ENCODE assay signal across 8 cellular contexts in the genomic region with DNA sequence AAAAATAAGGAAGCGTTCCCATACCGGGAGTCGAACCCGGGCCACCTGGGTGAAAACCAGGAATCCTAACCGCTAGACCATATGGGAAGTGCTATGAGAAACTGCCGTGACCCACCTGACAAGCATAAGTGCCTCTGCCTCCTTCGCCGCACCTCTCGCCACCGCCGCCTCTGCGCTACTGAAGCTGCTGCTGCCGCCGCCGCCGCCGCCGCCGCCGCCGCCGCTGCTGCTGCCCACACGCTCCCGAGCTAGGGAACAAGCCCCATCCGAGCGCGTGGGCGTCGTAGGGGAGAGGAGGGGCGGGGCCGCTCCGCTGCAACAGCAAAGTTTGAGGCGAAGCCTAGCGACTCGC. TPM values are rescaled to one million over a fixed set of nuclear protein-coding genes. Genes with fewer than 3 reads are reported as not detected.
DNase-seq lines count a peak whose midpoint lies in the region; ATAC-seq and TF ChIP-seq lines count a peak whose summit lies in the region.

No MANE protein-coding gene starts in this region.

- ATAC-seq in CD4-positive, alpha-beta T cell (ENCODE audit: poor library complexity), result peak; percentile 66
- peak; percentile 21 for ATAC-seq in GM19467 (IDR thresholded peaks at IDR 0.05; ENCODE audit: unreplicated experiment)
- ATAC-seq in stimulated activated effector memory CD8-positive, alpha-beta T cell treated with anti-CD3 and anti-CD28 coated beads, Interleukin-12 subunit alpha, Interleukin-12 subunit beta, amount 100 ng/mL, for 72 hours, result peak; percentile 72

- H3K9me2 ChIP-seq in OCI-LY1 (ENCODE audit: low read depth, low read length), result no peaks in the 10 kb centered on the region

- H4K20me1 ChIP-seq in OCI-LY1 (ENCODE audit: insufficient read depth, low read length), result no peaks in the 10 kb centered on the region

- H3K36me3 ChIP-seq in OCI-LY1 (ENCODE audit: insufficient read depth, low read length) (peaks cover 14% of the 10 kb centered on the region; the same call in 1 of the 2 replicates), muscle layer of duodenum (ENCODE audit: control insufficient read depth in 1 of 2, insufficient read depth in 2 of 2, low read length in 2 of 2) (peaks cover 0 to 33% of the 10 kb centered on the region in 2 donors)

- no peaks in the 10 kb centered on the region for H3K9me3 ChIP-seq in CD4-positive, alpha-beta T cell (ENCODE audit: control insufficient read depth, low read length)
- no peaks in the 10 kb centered on the region for H3K9me3 ChIP-seq in OCI-LY1 (ENCODE audit: low read length)
- H3K9me3 ChIP-seq in muscle layer of duodenum (ENCODE audit: control insufficient read depth in 1 of 2, low read length in 2 of 2), result no peaks in the 10 kb centered on the region

- TF ChIP-seq POLR2A in erythroblast (IDR thresholded peaks at IDR 0.05; ENCODE audit: low read length), result no peak

- TF ChIP-seq CTCF in CD4-positive, alpha-beta T cell (IDR thresholded peaks at IDR 0.05), result no peak
- no peak for TF ChIP-seq CTCF in OCI-LY1 (IDR thresholded peaks at IDR 0.05; ENCODE audit: low read length)

- H3K4me1 ChIP-seq in OCI-LY1 (ENCODE audit: insufficient read depth, low read length, severe bottlenecking) (peaks cover 56% of the 10 kb centered on the region), muscle layer of duodenum (ENCODE audit: control insufficient read depth in 1 of 2, insufficient read depth in 2 of 2, low read length in 2 of 2) (peaks cover 31 to 65% of the 10 kb centered on the region in 2 donors)

- peak overlapping the region; percentile 86 for H3K27ac ChIP-seq in CD4-positive, alpha-beta T cell (ENCODE audit: low read depth, low read length)
- peak overlapping the region; percentile 90 for H3K27ac ChIP-seq in OCI-LY1 (ENCODE audit: low read depth, low read length, poor library complexity, severe bottlenecking)
- H3K27ac ChIP-seq in muscle layer of duodenum (ENCODE audit: low read length), result peak overlapping the region; percentile 99

- H2AFZ ChIP-seq in OCI-LY1 (ENCODE audit: low read length), result no peak overlapping the region

- H3K4me3 ChIP-seq in OCI-LY1 (ENCODE audit: low read depth, low read length, poor library complexity, severe bottlenecking), result peak overlapping the region; percentile 79
- H3K4me3 ChIP-seq in muscle layer of duodenum (ENCODE audit: low read depth in 1 of 2, low read length in 2 of 2), result peak overlapping the region; percentile 71 to 88

- H3K9ac ChIP-seq in OCI-LY1 (ENCODE audit: low read length), result peak overlapping the region; percentile 92

- H3K9me3 Mint-ChIP-seq in CD4-positive, alpha-beta T cell, result no peaks in the 10 kb centered on the region
- H3K9me3 Mint-ChIP-seq in activated T-cell treated with anti-CD3 and anti-CD28 coated beads, Interleukin-2, amount 50 U/mL, for 24 hours, result no peaks in the 10 kb centered on the region
- H3K9me3 Mint-ChIP-seq in stimulated activated effector memory CD8-positive, alpha-beta T cell treated with anti-CD3 and anti-CD28 coated beads, Interleukin-12 subunit alpha, Interleukin-12 subunit beta, amount 100 ng/mL, for 72 hours, result no peaks in the 10 kb centered on the region

- H3K27me3 Mint-ChIP-seq in CD4-positive, alpha-beta T cell, result peaks cover 14% of the 10 kb centered on the region
- no peaks in the 10 kb centered on the region for H3K27me3 Mint-ChIP-seq in activated T-cell treated with anti-CD3 and anti-CD28 coated beads, Interleukin-2, amount 50 U/mL, for 24 hours

- CTCF ChIA-PET in CD4-positive, alpha-beta T cell (lab: Charles Lee), result interaction anchor here (0.6 to 2.9 kb wide), 7 partner anchors 35 to 465 kb away, joined by 3 to 13 read pairs (median 3); a partner anchor contains a TSS

- peaks cover 28% of the 10 kb centered on the region; the same call in 1 of the 2 replicates for H3K79me2 ChIP-seq in OCI-LY1 (ENCODE audit: insufficient read depth, low read length)

- intact Hi-C loops in CD4-positive, alpha-beta T cell (cut with DNase I, micrococcal nuclease), result loop anchor here (2.0 to 10.0 kb wide), 7 partner anchors 42 to 1212 kb away; a partner anchor contains a TSS

- no peaks in the 10 kb centered on the region for H3K27me3 ChIP-seq in CD4-positive, alpha-beta T cell (ENCODE audit: control insufficient read depth, insufficient read depth, low read length)
- no peaks in the 10 kb centered on the region for H3K27me3 ChIP-seq in OCI-LY1 (ENCODE audit: insufficient read depth, low read length)
- no peaks in the 10 kb centered on the region for H3K27me3 ChIP-seq in muscle layer of duodenum (ENCODE audit: low read depth, low read length)

- peak; percentile 71 to 83 (median 78) for DNase-seq in CD4-positive, alpha-beta T cell
- DNase-seq in HK-2 (ENCODE audit: unreplicated experiment) (peak; percentile 63), erythroblast (lab: John Stamatoyannopoulos, UW) (peak; percentile 93 to 95)
- peak; percentile 91 for DNase-seq in activated T-cell treated with anti-CD3 and anti-CD28 coated beads, Interleukin-2, amount 50 U/mL, for 24 hours
- DNase-seq in stimulated activated effector memory CD8-positive, alpha-beta T cell treated with anti-CD3 and anti-CD28 coated beads, Interleukin-12 subunit alpha, Interleukin-12 subunit beta, amount 100 ng/mL, for 72 hours (ENCODE audit: low spot score in 2 of 2), result peak in 1 of 2 donors; percentile 91

- peak overlapping the region; percentile 95 for H3K4me3 Mint-ChIP-seq in CD4-positive, alpha-beta T cell
- H3K4me3 Mint-ChIP-seq in activated T-cell treated with anti-CD3 and anti-CD28 coated beads, Interleukin-2, amount 50 U/mL, for 24 hours, result peak overlapping the region; percentile 100
- peak overlapping the region; percentile 100 for H3K4me3 Mint-ChIP-seq in stimulated activated effector memory CD8-positive, alpha-beta T cell treated with anti-CD3 and anti-CD28 coated beads, Interleukin-12 subunit alpha, Interleukin-12 subunit beta, amount 100 ng/mL, for 72 hours

- H3F3A ChIP-seq in OCI-LY1 (ENCODE audit: insufficient read depth, low read length), result no peaks in the 10 kb centered on the region

- peaks cover 67% of the 10 kb centered on the region for H3K4me1 Mint-ChIP-seq in CD4-positive, alpha-beta T cell (ENCODE audit: low read depth)
- peaks cover 63% of the 10 kb centered on the region for H3K4me1 Mint-ChIP-seq in activated T-cell treated with anti-CD3 and anti-CD28 coated beads, Interleukin-2, amount 50 U/mL, for 24 hours (ENCODE audit: low read depth)
- H3K4me1 Mint-ChIP-seq in stimulated activated effector memory CD8-positive, alpha-beta T cell treated with anti-CD3 and anti-CD28 coated beads, Interleukin-12 subunit alpha, Interleukin-12 subunit beta, amount 100 ng/mL, for 72 hours, result peaks cover 57% of the 10 kb centered on the region

- peak overlapping the region; percentile 98 for H3K27ac Mint-ChIP-seq in CD4-positive, alpha-beta T cell
- peak overlapping the region; percentile 100 for H3K27ac Mint-ChIP-seq in activated T-cell treated with anti-CD3 and anti-CD28 coated beads, Interleukin-2, amount 50 U/mL, for 24 hours
- H3K27ac Mint-ChIP-seq in stimulated activated effector memory CD8-positive, alpha-beta T cell treated with anti-CD3 and anti-CD28 coated beads, Interleukin-12 subunit alpha, Interleukin-12 subunit beta, amount 100 ng/mL, for 72 hours, result peak overlapping the region; percentile 100

- POLR2A ChIA-PET in CD4-positive, alpha-beta T cell (lab: Charles Lee), result interaction anchor here (0.6 to 4.3 kb wide), 43 partner anchors 13 to 593 kb away, joined by 3 to 103 read pairs (median 4); a partner anchor contains a TSS

- H3K4me2 ChIP-seq in OCI-LY1 (ENCODE audit: low read length), result peak overlapping the region; percentile 73

- peaks cover 60% of the 10 kb centered on the region for H3K36me3 Mint-ChIP-seq in CD4-positive, alpha-beta T cell (ENCODE audit: low read depth)
- H3K36me3 Mint-ChIP-seq in activated T-cell treated with anti-CD3 and anti-CD28 coated beads, Interleukin-2, amount 50 U/mL, for 24 hours (ENCODE audit: low read depth), result peaks cover 58% of the 10 kb centered on the region
- peaks cover 69% of the 10 kb centered on the region for H3K36me3 Mint-ChIP-seq in stimulated activated effector memory CD8-positive, alpha-beta T cell treated with anti-CD3 and anti-CD28 coated beads, Interleukin-12 subunit alpha, Interleukin-12 subunit beta, amount 100 ng/mL, for 72 hours

RNA-seq across cellular contexts. Expression of a gene that starts 0.6 kb away (rescaled TPM):
- 1 to 10 TPM; 6.9 to 7.4 TPM for total RNA-seq in CD4-positive, alpha-beta T cell

RNA-seq across cellular contexts. Expression of a gene that starts 41.6 kb away (rescaled TPM):
- 100 to 1,000 TPM; 354 to 358 TPM for total RNA-seq in CD4-positive, alpha-beta T cell

Comparison
In these comparisons a context has a peak if more than half of its experiments do, and no peak if none do; other contexts are left out.
1. ATAC-seq: peak in every context shown above with its lines; median percentile 72 in stimulated activated effector memory CD8-positive, alpha-beta T cell treated with anti-CD3 and anti-CD28 coated beads, Interleukin-12 subunit alpha, Interleukin-12 subunit beta, amount 100 ng/mL, for 72 hours; 66 in CD4-positive, alpha-beta T cell; 21 in GM19467.